ENCODE assay signal across 14 cellular contexts in the genomic region with DNA sequence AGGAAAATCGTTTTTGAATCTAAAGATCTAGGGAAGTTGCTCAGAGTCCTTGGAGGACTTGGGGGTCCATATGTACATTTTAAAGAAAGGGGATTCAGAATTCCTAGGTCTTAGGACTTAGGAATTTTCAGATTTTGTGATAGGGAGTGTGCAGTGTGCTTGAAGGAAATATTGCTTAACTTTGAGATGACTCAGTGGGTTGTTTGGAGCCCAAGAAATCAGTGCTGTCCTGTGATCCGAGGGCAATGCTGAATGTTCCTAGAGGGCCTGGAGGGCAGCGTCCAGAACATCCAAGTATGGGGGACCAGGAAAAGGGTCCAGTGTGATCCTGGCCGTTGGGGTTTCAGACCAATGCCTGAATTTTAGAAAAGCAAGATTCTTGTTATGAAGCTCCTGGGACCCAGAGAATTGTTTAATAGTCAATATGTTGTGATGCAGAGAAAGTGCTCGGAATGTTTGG. TPM values are rescaled to one million over a fixed set of nuclear protein-coding genes. Genes with fewer than 3 reads are reported as not detected.
DNase-seq lines count a peak whose midpoint lies in the region; ATAC-seq and TF ChIP-seq lines count a peak whose summit lies in the region.
"Had no signal": no experiment of that assay in that cellular context is flagged by ENCODE, and none has a peak within 500 bp of the region (broad histone marks: within the 10 kb centered on the region; RNA-seq: fewer than 3 reads in every experiment).

No MANE protein-coding gene starts in this region.

- H3K27ac ChIP-seq in HEK293 (ENCODE audit: extremely low read depth, low read depth, low read length) (no peak overlapping the region), mammary epithelial cell (ENCODE audit: insufficient read depth, low read depth, low read length) (no peak overlapping the region), mesenchymal stem cell (ENCODE audit: low read length, poor library complexity, severe bottlenecking) (no peak overlapping the region)
- H3K27ac ChIP-seq: psoas muscle, tibial nerve had no signal

- H3K9me3 ChIP-seq in BE2C: no peaks in the 10 kb centered on the region
- no peaks in the 10 kb centered on the region for H3K9me3 ChIP-seq in HEK293 (ENCODE audit: control insufficient read depth, insufficient read depth, low read depth, low read length)
- no peaks in the 10 kb centered on the region for H3K9me3 ChIP-seq in mammary epithelial cell (replicated peaks; ENCODE audit: insufficient read depth, low read length)
- H3K9me3 ChIP-seq in mesenchymal stem cell (ENCODE audit: control insufficient read depth, low read length): no peaks in the 10 kb centered on the region
- H3K9me3 ChIP-seq: psoas muscle, SK-N-SH, tibial nerve had no signal

- no peak overlapping the region for H3K9ac ChIP-seq in mammary epithelial cell (ENCODE audit: insufficient read depth, low read length)
- no peak overlapping the region for H3K9ac ChIP-seq in mesenchymal stem cell (ENCODE audit: low read length)
- H3K9ac ChIP-seq: SK-N-SH had no signal

- H2AK5ac ChIP-seq in mesenchymal stem cell (ENCODE audit: low read length, severe bottlenecking): no peak overlapping the region

- H3K27me3 ChIP-seq in BE2C: no peaks in the 10 kb centered on the region; the same call in 1 of the 2 replicates
- H3K27me3 ChIP-seq in mammary epithelial cell (ENCODE audit: insufficient read depth, low read length): peaks cover 68% of the 10 kb centered on the region
- peaks cover 72 to 78% of the 10 kb centered on the region in 2 experiments for H3K27me3 ChIP-seq in mesenchymal stem cell (ENCODE audit: control insufficient read depth in 1 of 2, insufficient read depth in 1 of 2, low read length in 2 of 2)

- H3K4me3 ChIP-seq in BE2C (ENCODE audit: low read depth, low read length) (peak overlapping the region; percentile 77), HEK293 (ENCODE audit: low read depth, low read length) (no peak overlapping the region), mammary epithelial cell (replicated peaks in 1 of 3; ENCODE audit: insufficient read depth in 1 of 3, low read depth in 2 of 3, low read length in 3 of 3) (no peak overlapping the region), mesenchymal stem cell (ENCODE audit: insufficient read depth in 1 of 2, low read depth in 1 of 2, low read length in 2 of 2) (no peak overlapping the region)
- H3K4me3 ChIP-seq: psoas muscle, tibial nerve had no signal

- peaks cover 3% of the 10 kb centered on the region for H3K4me1 ChIP-seq in BE2C
- no peaks in the 10 kb centered on the region for H3K4me1 ChIP-seq in HEK293 (ENCODE audit: control insufficient read depth, insufficient read depth, low read length)
- H3K4me1 ChIP-seq in mammary epithelial cell (ENCODE audit: insufficient read depth, low read length): peaks cover 12% of the 10 kb centered on the region
- H3K4me1 ChIP-seq in mesenchymal stem cell (ENCODE audit: control insufficient read depth, insufficient read depth, low read depth, low read length): peaks cover 40% of the 10 kb centered on the region

- in situ Hi-C loops in mammary epithelial cell (cut with MboI; ENCODE audit: low sequenced_read_pairs in 2 of 2): loop anchor here in 1 of 2 donors (10.0 kb wide), 1 partner anchor 288 kb away; a partner anchor contains a TSS

- no peak overlapping the region for H3K4ac ChIP-seq in mesenchymal stem cell (ENCODE audit: low read depth in 1 of 2, low read length in 2 of 2)

- H2BK12ac ChIP-seq in mesenchymal stem cell (ENCODE audit: low read length in 2 of 2): no peak overlapping the region

- WGBS in mammary epithelial cell (ENCODE audit: low coverage, missing lambda C conversion rate): 6% methylated on average over 5 of the region's 5 CpGs
- WGBS in mesenchymal stem cell: 5% methylated on average over 5 of the region's 5 CpGs

- BruUV-seq in mammary epithelial cell (replicated peaks; lab: Mats Ljungman, UMichigan): no TSS peak

- H3K4me2 ChIP-seq in mammary epithelial cell (ENCODE audit: insufficient read depth, low read depth, low read length): no peak overlapping the region
- H3K4me2 ChIP-seq in mesenchymal stem cell (ENCODE audit: low read length, poor library complexity, severe bottlenecking): no peak overlapping the region
- H3K4me2 ChIP-seq: SK-N-SH had no signal

- no peak overlapping the region for H2BK120ac ChIP-seq in mesenchymal stem cell (ENCODE audit: low read depth, low read length)

- intact Hi-C loops in mammary epithelial cell (cut with micrococcal nuclease): loop anchor here (2.0 kb wide), 1 partner anchor 50 kb away; no protein-coding TSS in a partner anchor

- dilution Hi-C loops in mammary epithelial cell (cut with HindIII; ENCODE audit: low sequenced_read_pairs): no loop called here

- no peak overlapping the region for H2BK5ac ChIP-seq in mesenchymal stem cell (ENCODE audit: low read depth, low read length, poor library complexity, severe bottlenecking)

- peak overlapping the region in 1 of 2 experiments; percentile 12 for H3K18ac ChIP-seq in mesenchymal stem cell (ENCODE audit: low read depth in 1 of 2, low read length in 2 of 2)

- no peak overlapping the region for H3K14ac ChIP-seq in mesenchymal stem cell (ENCODE audit: low read length in 2 of 2)

- H4K91ac ChIP-seq in mesenchymal stem cell (ENCODE audit: low read length): no peak overlapping the region

- TF ChIP-seq CTCF in BE2C (IDR thresholded peaks at IDR 0.05; ENCODE audit: low read depth, low read length) (no peak), HEK293 (tag by site-specific recombination; IDR thresholded peaks at IDR 0.05) (no peak), mammary epithelial cell (conservative IDR thresholded peaks at IDR 0.05 in 1 of 2, IDR thresholded peaks at IDR 0.05 in 1 of 2; ENCODE audit: extremely low read depth in 1 of 2, insufficient read depth in 1 of 2, low read depth in 1 of 2, low read length in 2 of 2) (no peak)

- POLR2A ChIA-PET in HEK293 (lab: Yijun Ruan, JAX): interaction anchor here (2.0 kb wide), 1 partner anchor 42 kb away, joined by 8 read pairs; no protein-coding TSS in a partner anchor

- H3K79me1 ChIP-seq in mesenchymal stem cell (replicated peaks; ENCODE audit: low read length, poor library complexity, severe bottlenecking): no peaks in the 10 kb centered on the region

- no peak overlapping the region for H3K23ac ChIP-seq in mesenchymal stem cell (ENCODE audit: low read length in 2 of 2)

- H3K36me3 ChIP-seq in BE2C (peaks cover 12% of the 10 kb centered on the region), HEK293 (ENCODE audit: control insufficient read depth in 2 of 2, insufficient read depth in 1 of 2, low read length in 2 of 2) (no peaks in the 10 kb centered on the region), mammary epithelial cell (ENCODE audit: insufficient read depth, low read length) (no peaks in the 10 kb centered on the region), mesenchymal stem cell (ENCODE audit: control insufficient read depth in 1 of 2, insufficient read depth in 2 of 2, low read depth in 1 of 2, low read length in 2 of 2) (no peaks in the 10 kb centered on the region)
- H3K36me3 ChIP-seq: tibial nerve had no signal

- no peaks in the 10 kb centered on the region for H3K79me2 ChIP-seq in mammary epithelial cell (ENCODE audit: insufficient read depth, low read length)

- H4K20me1 ChIP-seq in mammary epithelial cell (ENCODE audit: insufficient read depth, low read length): peaks cover 4% of the 10 kb centered on the region

- no peak overlapping the region for H4K8ac ChIP-seq in mesenchymal stem cell (ENCODE audit: low read length)

- ATAC-seq in GM18861 (IDR thresholded peaks at IDR 0.05; ENCODE audit: unreplicated experiment): no peak
- ATAC-seq in activated CD4-positive, CD25-positive, alpha-beta regulatory T cell treated with anti-CD3 and anti-CD28 coated beads, Interleukin-2, amount 50 U/mL, for 24 hours: no peak
- no peak for ATAC-seq in HG03045 (IDR thresholded peaks at IDR 0.05; ENCODE audit: unreplicated experiment)
- ATAC-seq: psoas muscle had no signal

- no peak overlapping the region for H2AFZ ChIP-seq in mammary epithelial cell (ENCODE audit: low read depth, low read length)
- no peak overlapping the region for H2AFZ ChIP-seq in mesenchymal stem cell (ENCODE audit: low read depth, low read length)

- CTCF ChIA-PET in HEK293 (lab: Yijun Ruan, JAX) (interaction anchor here (0.9 to 5.0 kb wide), 6 partner anchors 9 to 489 kb away, joined by 3 to 43 read pairs (median 6); no protein-coding TSS in a partner anchor), mammary epithelial cell (lab: Charles Lee; ENCODE audit: low non-redundant PET) (interaction anchor here (0.6 kb wide), 1 partner anchor 490 kb away, joined by 3 read pairs; no protein-coding TSS in a partner anchor)

- H2BK15ac ChIP-seq in mesenchymal stem cell (ENCODE audit: low read depth, poor library complexity, severe bottlenecking): no peak overlapping the region

- DNase-seq in BE2C (no peak), mammary epithelial cell (peak; percentile 58), mesenchymal stem cell (peak; percentile 59)
- DNase-seq in activated effector memory CD4-positive, alpha-beta T cell treated with anti-CD3 and anti-CD28 coated beads, Interleukin-2, amount 50 U/mL, for 16 hours: no peak
- DNase-seq: head of caudate nucleus, NCI-H345, SK-N-SH had no signal

TF ChIP-seq in HEK293, 187 proteins besides CTCF, POLR2A, EP300 and RAD21:
- TF ChIP-seq ZNF658 (tag by site-specific recombination; IDR thresholded peaks at IDR 0.05): no peak
- no peak for TF ChIP-seq ZBTB7A (tag by site-specific recombination; IDR thresholded peaks at IDR 0.05; ENCODE audit: low read depth)
- no peak for TF ChIP-seq ZNF239 (tag by site-specific recombination; IDR thresholded peaks at IDR 0.05)
- TF ChIP-seq ZBTB8A (tag by site-specific recombination; IDR thresholded peaks at IDR 0.05): no peak
- TF ChIP-seq OSR2 (tag by site-specific recombination; IDR thresholded peaks at IDR 0.05): no peak
- peak; percentile 77 for TF ChIP-seq ZNF335 (tag by site-specific recombination; conservative IDR thresholded peaks at IDR 0.05)

RNA-seq across cellular contexts. Expression of a gene that starts 3.1 kb away (rescaled TPM):
- 468 TPM for polyA plus RNA-seq in BE2C (2012; ENCODE audit: insufficient read depth, insufficient read length, low read depth)
- under 1 TPM in 1 of 2 donors, not detected in 1; under 0.01 TPM for total RNA-seq in mammary epithelial cell
- 0.01 TPM for polyA plus RNA-seq in mammary epithelial cell
- polyA minus RNA-seq in mammary epithelial cell: not detected
- 374 TPM for polyA plus RNA-seq in mesenchymal stem cell (2013, experiment 1 of 2)
- polyA plus RNA-seq in mesenchymal stem cell (2013, experiment 2 of 2): 355 TPM

RNA-seq across cellular contexts. Expression of a gene that starts 18.7 kb away (rescaled TPM):
- polyA plus RNA-seq in BE2C (2012; ENCODE audit: insufficient read depth, insufficient read length, low read depth): not detected
- not detected for total RNA-seq in mammary epithelial cell
- polyA plus RNA-seq in mammary epithelial cell: not detected
- not detected for polyA minus RNA-seq in mammary epithelial cell
- polyA plus RNA-seq in mesenchymal stem cell (2013, experiment 1 of 2): not detected
- polyA plus RNA-seq in mesenchymal stem cell (2013, experiment 2 of 2): not detected
- total RNA-seq: cardiac septum, psoas muscle had no signal
- polyA plus RNA-seq: SK-N-SH had no signal

RNA-seq across cellular contexts. Expression of a gene that starts 29.3 kb away (rescaled TPM):
- polyA plus RNA-seq in BE2C (2012; ENCODE audit: insufficient read depth, insufficient read length, low read depth): 141 TPM
- total RNA-seq in mammary epithelial cell: under 1 TPM in 1 of 2 donors, not detected in 1; 0.61 TPM
- 0.16 TPM for polyA plus RNA-seq in mammary epithelial cell
- not detected for polyA minus RNA-seq in mammary epithelial cell
- polyA plus RNA-seq in mesenchymal stem cell (2013, experiment 1 of 2): not detected
- polyA plus RNA-seq in mesenchymal stem cell (2013, experiment 2 of 2): not detected
- total RNA-seq: cardiac septum had no signal
- polyA plus RNA-seq: SK-N-SH had no signal

Comparison
In these comparisons a context has a peak if more than half of its experiments do, and no peak if none do; other contexts are left out.
1. DNase-seq: peak in mammary epithelial cell (single experiment) and mesenchymal stem cell (single experiment); none in BE2C (single experiment) and activated effector memory CD4-positive, alpha-beta T cell treated with anti-CD3 and anti-CD28 coated beads, Interleukin-2, amount 50 U/mL, for 16 hours (single experiment).